8 cellular contexts compared by ENCODE assay signal in the genomic region with DNA sequence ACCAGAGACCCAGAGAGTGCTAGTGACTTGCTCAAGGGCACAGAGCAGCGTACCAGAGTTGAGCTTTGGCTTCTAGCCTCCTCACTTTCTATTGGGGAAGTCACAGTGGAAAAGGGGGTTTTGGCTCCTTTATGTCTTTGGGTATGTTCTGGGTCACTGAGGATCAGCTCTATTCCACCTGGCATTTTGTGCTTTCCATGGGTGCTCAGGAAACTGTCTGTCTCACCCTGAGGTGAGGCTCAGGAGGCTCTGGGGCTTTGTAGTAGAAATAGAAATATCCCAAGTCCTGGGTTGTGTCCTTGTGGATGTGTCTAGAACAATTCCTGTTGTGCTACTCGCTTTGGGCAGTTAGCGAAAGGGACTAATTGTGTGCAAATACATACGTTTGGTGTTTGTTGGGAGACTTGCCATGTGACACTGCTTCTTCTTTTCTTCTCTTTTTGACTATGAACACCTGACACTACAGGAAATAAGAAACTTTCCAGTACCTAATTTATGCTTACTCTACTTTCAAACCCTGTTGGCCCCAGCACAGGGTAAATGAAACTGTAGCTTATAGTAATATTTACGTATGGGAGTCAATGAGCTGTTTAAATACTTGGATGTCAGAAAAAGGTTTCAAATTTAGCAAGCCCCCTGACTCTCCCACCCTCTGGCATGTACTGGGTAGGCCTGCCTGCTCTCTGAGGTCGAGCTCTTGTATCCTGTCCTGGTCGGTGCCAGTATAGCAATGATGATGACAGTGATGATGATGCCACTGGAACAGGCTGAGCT. TPM values are rescaled to one million over a fixed set of nuclear protein-coding genes. Genes with fewer than 3 reads are reported as not detected.
DNase-seq lines count a peak whose midpoint lies in the region; ATAC-seq lines count a peak whose summit lies in the region.

No MANE protein-coding gene starts in this region.

- POLR2A ChIA-PET in activated CD4-positive, alpha-beta memory T cell treated with anti-CD3 and anti-CD28 coated beads, Interleukin-2, amount 10 ng/mL, durations not matched to agents 7 days and 5 days (lab: Charles Lee) = interaction anchor here (0.8 to 19.8 kb wide), 26 partner anchors 8 to 1718 kb away, joined by 3 to 489 read pairs (median 6); a partner anchor contains a TSS

- no peak overlapping the region for H3K27ac Mint-ChIP-seq in activated CD4-positive, alpha-beta memory T cell treated with anti-CD3 and anti-CD28 coated beads, Interleukin-2, amount 10 ng/mL, durations not matched to agents 7 days and 5 days

- H3K9me3 Mint-ChIP-seq in activated CD4-positive, alpha-beta memory T cell treated with anti-CD3 and anti-CD28 coated beads, Interleukin-2, amount 10 ng/mL, durations not matched to agents 7 days and 5 days = no peaks in the 10 kb centered on the region

- no peaks in the 10 kb centered on the region for H3K27me3 Mint-ChIP-seq in activated CD4-positive, alpha-beta memory T cell treated with anti-CD3 and anti-CD28 coated beads, Interleukin-2, amount 10 ng/mL, durations not matched to agents 7 days and 5 days

- no peak overlapping the region for H3K4me3 Mint-ChIP-seq in activated CD4-positive, alpha-beta memory T cell treated with anti-CD3 and anti-CD28 coated beads, Interleukin-2, amount 10 ng/mL, durations not matched to agents 7 days and 5 days

- peak; percentile 68 for DNase-seq in activated CD4-positive, alpha-beta memory T cell treated with anti-CD3 and anti-CD28 coated beads, Interleukin-2, amount 10 ng/mL, durations not matched to agents 7 days and 5 days
- DNase-seq in stimulated activated CD4-positive, alpha-beta T cell treated with anti-CD3 and anti-CD28 coated beads, Interleukin-4, amount 100 ng/mL, for 1 hour = peak; percentile 58
- DNase-seq in activated gamma-delta T cell treated with Interleukin-2 at 50 U/mL for 16 hours (no peak), DMS153 treated with DMSO at 0.1 percent for 48 hours (lab: John Stamatoyannopoulos, UW; ENCODE audit: unreplicated experiment) (no peak), NCI-H2029 (lab: John Stamatoyannopoulos, UW) (no peak), COLO829 (ENCODE audit: low spot score) (no peak)

- ATAC-seq in GM19035 (IDR thresholded peaks at IDR 0.05; ENCODE audit: unreplicated experiment) (peak; percentile 72), HG02938 (IDR thresholded peaks at IDR 0.05; ENCODE audit: unreplicated experiment) (peak; percentile 64)

- H3K4me1 Mint-ChIP-seq in activated CD4-positive, alpha-beta memory T cell treated with anti-CD3 and anti-CD28 coated beads, Interleukin-2, amount 10 ng/mL, durations not matched to agents 7 days and 5 days = peaks cover 40% of the 10 kb centered on the region

- CTCF ChIA-PET in activated CD4-positive, alpha-beta memory T cell treated with anti-CD3 and anti-CD28 coated beads, Interleukin-2, amount 10 ng/mL, durations not matched to agents 7 days and 5 days (lab: Charles Lee) = interaction anchor here (1.0 to 2.6 kb wide), 10 partner anchors 9 to 139 kb away, joined by 3 to 15 read pairs (median 6); a partner anchor contains a TSS

- H3K36me3 Mint-ChIP-seq in activated CD4-positive, alpha-beta memory T cell treated with anti-CD3 and anti-CD28 coated beads, Interleukin-2, amount 10 ng/mL, durations not matched to agents 7 days and 5 days (ENCODE audit: low read depth) = peaks cover 66% of the 10 kb centered on the region

RNA-seq across cellular contexts. Expression of a gene that starts 35.6 kb away (rescaled TPM):
- total RNA-seq in activated CD4-positive, alpha-beta memory T cell treated with anti-CD3 and anti-CD28 coated beads, Interleukin-2, amount 10 ng/mL, durations not matched to agents 7 days and 5 days = 100 to 1,000 TPM; 145 to 148 TPM

Comparison
In these comparisons a context has a peak if more than half of its experiments do, and no peak if none do; other contexts are left out.
1. DNase-seq: peak in activated CD4-positive, alpha-beta memory T cell treated with anti-CD3 and anti-CD28 coated beads, Interleukin-2, amount 10 ng/mL, durations not matched to agents 7 days and 5 days (single experiment) and stimulated activated CD4-positive, alpha-beta T cell treated with anti-CD3 and anti-CD28 coated beads, Interleukin-4, amount 100 ng/mL, for 1 hour (single experiment); none in activated gamma-delta T cell treated with Interleukin-2 at 50 U/mL for 16 hours (single experiment), DMS153 treated with DMSO at 0.1 percent for 48 hours (single experiment), NCI-H2029 (single experiment) and COLO829 (single experiment).